Comparison of ENCODE assay signal across 19 cellular contexts in genomic region chr18:45876131-45876530, GRCh38. TPM values are rescaled to one million over a fixed set of nuclear protein-coding genes. Genes with fewer than 3 reads are reported as not detected.
"Had no signal": no experiment of that assay in that cellular context is flagged by ENCODE, and none has a peak within 500 bp of the region (broad histone marks: within the 10 kb centered on the region; RNA-seq: fewer than 3 reads in every experiment).

No MANE protein-coding gene starts in this region.

- DNase-seq: activated B cell treated with CpG ODN at 0.5 μM for 24 hours; activated CD4-positive, alpha-beta T cell treated with anti-CD3 and anti-CD28 coated beads for 36 hours; activated CD4-positive, alpha-beta T cell treated with anti-CD3 and anti-CD28 coated beads, Interleukin-2, amount 50 U/mL, for 48 hours; activated effector memory CD4-positive, alpha-beta T cell treated with anti-CD3 and anti-CD28 coated beads, Interleukin-2, amount 50 U/mL, for 16 hours; activated naive CD4-positive, alpha-beta T cell treated with anti-CD3 and anti-CD28 coated beads, Interleukin-2, amount 10 ng/mL, durations not matched to agents 7 days and 5 days; heart left ventricle; left colon; mesenchymal stem cell; mucosa of descending colon; naive thymus-derived CD4-positive, alpha-beta T cell; spleen; stimulated activated CD4-positive, alpha-beta T cell treated with anti-CD3 and anti-CD28 coated beads, Interleukin-4, amount 100 ng/mL, for 1 hour; stimulated activated naive CD4-positive, alpha-beta T cell; T1000; testis had no signal

- ATAC-seq: activated CD4-positive, alpha-beta T cell treated with anti-CD3 and anti-CD28 coated beads for 36 hours; heart left ventricle; left colon; mucosa of descending colon; naive thymus-derived CD4-positive, alpha-beta T cell had no signal

RNA-seq across cellular contexts. Expression of gene SIGLEC15, which starts 50.7 kb away (rescaled TPM):
- total RNA-seq: activated B cell treated with CpG ODN at 0.5 μM for 24 hours; activated CD4-positive, alpha-beta T cell treated with anti-CD3 and anti-CD28 coated beads for 36 hours; activated CD8-positive, alpha-beta memory T cell treated with anti-CD3 and anti-CD28 coated beads for 36 hours; cardiac septum; vagina had no signal
- polyA plus RNA-seq: keratinocyte had no signal
